In genomic region chr22:36439481-36440271, GRCh38 we compare ENCODE assay signal across 8 cellular contexts. TPM values are rescaled to one million over a fixed set of nuclear protein-coding genes. Genes with fewer than 3 reads are reported as not detected.
DNase-seq lines count a peak whose midpoint lies in the region; ATAC-seq and TF ChIP-seq lines count a peak whose summit lies in the region.

No MANE protein-coding gene starts in this region.

- no peaks in the 10 kb centered on the region for H3K27me3 ChIP-seq in testis

- peak overlapping the region in 1 of 2 donors; percentile 20 for H3K4me3 Mint-ChIP-seq in activated T-cell treated with anti-CD3 and anti-CD28 coated beads, Interleukin-2, amount 50 U/mL, for 72 hours

- intact Hi-C loops in testis (cut with DNase I; ENCODE audit: low total_unique reads), result no loop called here

- no peaks in the 10 kb centered on the region for H3K9me3 Mint-ChIP-seq in activated T-cell treated with anti-CD3 and anti-CD28 coated beads, Interleukin-2, amount 50 U/mL, for 72 hours

- H3K4me1 Mint-ChIP-seq in activated T-cell treated with anti-CD3 and anti-CD28 coated beads, Interleukin-2, amount 50 U/mL, for 72 hours (ENCODE audit: low read depth), result peaks cover 59% of the 10 kb centered on the region

- ATAC-seq in activated T-cell treated with anti-CD3 and anti-CD28 coated beads, Interleukin-2, amount 50 U/mL, for 72 hours (replicated peaks in 1 of 2), result peak; percentile 24 to 51

- H3K27ac ChIP-seq in testis, result no peak overlapping the region

- no peaks in the 10 kb centered on the region for H3K36me3 ChIP-seq in testis (ENCODE audit: low read depth, missing control alignments)

- TF ChIP-seq CTCF in testis (IDR thresholded peaks at IDR 0.05), result no peak

- H3K36me3 Mint-ChIP-seq in activated T-cell treated with anti-CD3 and anti-CD28 coated beads, Interleukin-2, amount 50 U/mL, for 72 hours (ENCODE audit: insufficient read depth in 2 of 2), result no peaks in the 10 kb centered on the region

- no peaks in the 10 kb centered on the region for H3K9me3 ChIP-seq in testis

- H3K27ac Mint-ChIP-seq in activated T-cell treated with anti-CD3 and anti-CD28 coated beads, Interleukin-2, amount 50 U/mL, for 72 hours, result peak overlapping the region; percentile 54

- H3K4me3 ChIP-seq in testis, result no peak overlapping the region

- H3K4me1 ChIP-seq in testis, result no peaks in the 10 kb centered on the region

- TF ChIP-seq POLR2A in testis (IDR thresholded peaks at IDR 0.05), result no peak

- 71 to 75% methylated on average over 6 of the region's 6 CpGs for WGBS in testis, 2 donors

- peak; percentile 70 for DNase-seq in activated effector memory CD4-positive, alpha-beta T cell treated with anti-CD3 and anti-CD28 coated beads, Interleukin-2, amount 50 U/mL, for 16 hours
- DNase-seq in activated effector memory CD4-positive, alpha-beta T cell treated with Interleukin-2 at 50 U/mL for 16 hours, result no peak
- peak in 1 of 2 donors; percentile 49 for DNase-seq in activated T-cell treated with anti-CD3 and anti-CD28 coated beads, Interleukin-2, amount 50 U/mL, for 72 hours
- peak; percentile 94 for DNase-seq in iris pigment epithelial cell (ENCODE audit: low read depth)
- DNase-seq in testis, result peak; percentile 37
- DNase-seq in NCI-H345 treated with DMSO at 0.1 percent for 48 hours (lab: John Stamatoyannopoulos, UW; ENCODE audit: unreplicated experiment), result no peak
- no peak for DNase-seq in KG1 (lab: John Stamatoyannopoulos, UW)
- no peak for DNase-seq in NCI-H2081 treated with DMSO at 0.1 percent for 48 hours (lab: John Stamatoyannopoulos, UW)

- no peaks in the 10 kb centered on the region for H3K27me3 Mint-ChIP-seq in activated T-cell treated with anti-CD3 and anti-CD28 coated beads, Interleukin-2, amount 50 U/mL, for 72 hours (ENCODE audit: low read depth)

RNA-seq across cellular contexts. Expression of gene TXN2, which starts 41.8 kb away (rescaled TPM):
- 100 to 1,000 TPM; 115 TPM for total RNA-seq in activated T-cell treated with anti-CD3 and anti-CD28 coated beads, Interleukin-2, amount 50 U/mL, for 72 hours
- total RNA-seq in testis, result 100 to 1,000 TPM in 1 of 2 donors, 10 to 100 TPM in 1; 92.4 to 141 TPM
- 95.6 TPM for polyA plus RNA-seq in testis (ENCODE audit: insufficient read depth, low read depth, low replicate concordance)

RNA-seq across cellular contexts. Expression of gene MYH9, which starts 51.9 kb away (rescaled TPM):
- 100 to 1,000 TPM; 529 to 662 TPM for total RNA-seq in activated T-cell treated with anti-CD3 and anti-CD28 coated beads, Interleukin-2, amount 50 U/mL, for 72 hours
- 100 to 1,000 TPM; 141 to 146 TPM for total RNA-seq in testis
- polyA plus RNA-seq in testis (ENCODE audit: insufficient read depth, low read depth, low replicate concordance), result 129 TPM

Comparison
In these comparisons a context has a peak if more than half of its experiments do, and no peak if none do; other contexts are left out.
1. DNase-seq: peak in activated effector memory CD4-positive, alpha-beta T cell treated with anti-CD3 and anti-CD28 coated beads, Interleukin-2, amount 50 U/mL, for 16 hours (single experiment), iris pigment epithelial cell (single experiment) and testis (single experiment); none in activated effector memory CD4-positive, alpha-beta T cell treated with Interleukin-2 at 50 U/mL for 16 hours (single experiment), NCI-H345 treated with DMSO at 0.1 percent for 48 hours (single experiment), KG1 (single experiment) and NCI-H2081 treated with DMSO at 0.1 percent for 48 hours (single experiment).